ENCODE assay signal across 1 cellular context in genomic region chr3:57923101-57923500, GRCh38.
TF ChIP-seq lines count a peak whose summit lies in the region.

No MANE protein-coding gene starts in this region.

TF ChIP-seq in GM23338, 12 proteins besides CTCF, POLR2A, EP300 and RAD21 (continued from another document):
- no peak for TF ChIP-seq ZNF462 (CRISPR knock-in tag; IDR thresholded peaks at IDR 0.05)
- no peak for TF ChIP-seq NANOG (IDR thresholded peaks at IDR 0.05; ENCODE audit: borderline replicate concordance)
- no peak for TF ChIP-seq JUNB (IDR thresholded peaks at IDR 0.05; ENCODE audit: unreplicated experiment)
